In the genomic region with DNA sequence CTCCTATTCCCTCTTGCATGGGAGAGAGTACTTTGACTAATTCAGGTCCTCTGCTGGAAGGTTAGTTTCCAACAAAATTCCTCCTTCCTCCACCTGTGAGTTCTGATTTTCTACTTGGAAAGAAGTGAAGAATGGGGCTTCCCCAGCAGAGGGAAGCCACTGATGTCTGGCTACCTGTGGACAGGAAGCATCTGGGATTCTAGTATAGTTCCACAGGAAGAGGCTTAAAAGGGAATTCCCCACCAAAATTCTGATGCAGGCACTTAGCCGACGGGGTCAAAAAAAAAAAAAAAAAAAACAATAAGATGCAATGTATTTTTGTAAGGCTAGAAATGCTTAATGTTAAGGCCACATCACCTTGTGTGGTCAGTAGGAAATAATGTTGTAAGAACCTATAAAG, we compare ENCODE assay signal across 10 cellular contexts. TPM values are rescaled to one million over a fixed set of nuclear protein-coding genes. Genes with fewer than 3 reads are reported as not detected.
DNase-seq lines count a peak whose midpoint lies in the region; ATAC-seq, FAIRE-seq and TF ChIP-seq lines count a peak whose summit lies in the region.
"Had no signal": no experiment of that assay in that cellular context is flagged by ENCODE, and none has a peak within 500 bp of the region (broad histone marks: within the 10 kb centered on the region; RNA-seq: fewer than 3 reads in every experiment).

No MANE protein-coding gene starts in this region.

- H3K4ac ChIP-seq in trophoblast cell (ENCODE audit: low read depth, low read length), result no peak overlapping the region

- no peak overlapping the region for H4K8ac ChIP-seq in trophoblast cell (ENCODE audit: low read depth, low read length)

- H3K79me1 ChIP-seq in trophoblast cell (ENCODE audit: low read length), result peaks cover 44% of the 10 kb centered on the region

- H3K9me2 ChIP-seq in SU-DHL-6 (replicated peaks; ENCODE audit: insufficient read depth, low read length), result no peaks in the 10 kb centered on the region

- H3K4me3 ChIP-seq in CD8-positive, alpha-beta T cell (ENCODE audit: low read depth, low read length), result no peak overlapping the region
- H3K4me3 ChIP-seq in SU-DHL-6 (ENCODE audit: insufficient read depth, low read length, poor library complexity, severe bottlenecking) (no peak overlapping the region), esophagus (ENCODE audit: low read depth in 1 of 2, low read length in 2 of 2) (no peak overlapping the region), trophoblast cell (ENCODE audit: low read depth, low read length) (no peak overlapping the region)

- peak overlapping the region; percentile 26 for H3K9ac ChIP-seq in SU-DHL-6 (ENCODE audit: low read length)
- no peak overlapping the region for H3K9ac ChIP-seq in trophoblast cell (ENCODE audit: low read length)

- no peak overlapping the region for H2AK5ac ChIP-seq in trophoblast cell (ENCODE audit: low read length)

- no peak overlapping the region for H3K18ac ChIP-seq in trophoblast cell (ENCODE audit: low read length)

- H4K20me1 ChIP-seq in SU-DHL-6 (ENCODE audit: low read depth, low read length), result no peaks in the 10 kb centered on the region

- no peak overlapping the region for H3K4me3 Mint-ChIP-seq in CD8-positive, alpha-beta T cell

- POLR2A ChIA-PET in CD8-positive, alpha-beta T cell (lab: Charles Lee), result no interaction called here

- no peaks in the 10 kb centered on the region for H3K4me1 ChIP-seq in CD8-positive, alpha-beta T cell (ENCODE audit: insufficient read depth, low read length)
- H3K4me1 ChIP-seq in esophagus (ENCODE audit: control insufficient read depth in 2 of 2, insufficient read depth in 2 of 2, low read length in 1 of 2), result peaks cover 0 to 2% of the 10 kb centered on the region in 2 donors
- peaks cover 25 to 42% of the 10 kb centered on the region in 2 experiments for H3K4me1 ChIP-seq in trophoblast cell (ENCODE audit: control insufficient read depth in 1 of 2, insufficient read depth in 2 of 2, low read length in 2 of 2)

- H3K9me3 Mint-ChIP-seq in CD8-positive, alpha-beta T cell, result no peaks in the 10 kb centered on the region

- H3K4me1 Mint-ChIP-seq in CD8-positive, alpha-beta T cell (ENCODE audit: low read depth), result peaks cover 16% of the 10 kb centered on the region

- no peak for TF ChIP-seq CTCF in CD8-positive, alpha-beta T cell (IDR thresholded peaks at IDR 0.05)
- TF ChIP-seq CTCF in SU-DHL-6 (IDR thresholded peaks at IDR 0.05; ENCODE audit: insufficient read depth, low read length, poor library complexity, severe bottlenecking), result no peak

- peak overlapping the region; percentile 26 for H3K4me2 ChIP-seq in SU-DHL-6 (ENCODE audit: low read depth, low read length, poor library complexity, severe bottlenecking)
- H3K4me2 ChIP-seq in trophoblast cell (ENCODE audit: low read length), result no peak overlapping the region

- FAIRE-seq in GM19239 (lab: Jason Lieb, UNC), result no peak

- no peak overlapping the region for H3K14ac ChIP-seq in trophoblast cell (ENCODE audit: low read length)

- no peak overlapping the region for H4K12ac ChIP-seq in trophoblast cell (ENCODE audit: low read depth, low read length)

- peaks cover 60% of the 10 kb centered on the region for H3K36me3 Mint-ChIP-seq in CD8-positive, alpha-beta T cell

- H2AFZ ChIP-seq in SU-DHL-6 (ENCODE audit: low read depth, low read length, severe bottlenecking) (no peak overlapping the region), trophoblast cell (ENCODE audit: insufficient read depth, low read length, poor library complexity) (no peak overlapping the region)

- H3K9me3 ChIP-seq in CD8-positive, alpha-beta T cell (ENCODE audit: low read length), result no peaks in the 10 kb centered on the region
- H3K9me3 ChIP-seq in SU-DHL-6 (ENCODE audit: insufficient read depth, low read length) (no peaks in the 10 kb centered on the region), esophagus (ENCODE audit: control insufficient read depth in 2 of 2, insufficient read depth in 1 of 2, low read depth in 1 of 2, low read length in 1 of 2) (no peaks in the 10 kb centered on the region), trophoblast cell (ENCODE audit: insufficient read depth, low read depth, low read length) (no peaks in the 10 kb centered on the region)

- ATAC-seq in CD8-positive, alpha-beta T cell, result no peak

- no peak overlapping the region for H2BK120ac ChIP-seq in trophoblast cell (ENCODE audit: insufficient read depth, low read length, poor library complexity)

- peaks cover 54% of the 10 kb centered on the region for H3F3A ChIP-seq in SU-DHL-6 (ENCODE audit: insufficient read depth)

- H3K27ac ChIP-seq in CD8-positive, alpha-beta T cell (ENCODE audit: low read depth, low read length), result no peak overlapping the region
- H3K27ac ChIP-seq in SU-DHL-6 (ENCODE audit: low read depth, low read length), result peak overlapping the region; percentile 99
- H3K27ac ChIP-seq in esophagus (ENCODE audit: low read depth in 2 of 2, low read length in 1 of 2), result peak overlapping the region; percentile 63 to 82
- H3K27ac ChIP-seq in trophoblast cell (ENCODE audit: low read depth, low read length), result peak overlapping the region; percentile 94

- no peak overlapping the region for H4K91ac ChIP-seq in trophoblast cell (ENCODE audit: low read depth, low read length)

- H2BK12ac ChIP-seq in trophoblast cell (ENCODE audit: low read length), result no peak overlapping the region

- CTCF ChIA-PET in CD8-positive, alpha-beta T cell (lab: Charles Lee), result interaction anchor here (0.6 to 8.5 kb wide), 7 partner anchors 8 to 299 kb away, joined by 3 to 104 read pairs (median 7); a partner anchor contains a TSS

- peaks cover 41% of the 10 kb centered on the region for H3K79me2 ChIP-seq in SU-DHL-6 (ENCODE audit: insufficient read depth, low read length)
- peaks cover 6% of the 10 kb centered on the region for H3K79me2 ChIP-seq in trophoblast cell (ENCODE audit: control insufficient read depth, insufficient read depth, low read length, poor library complexity)

- intact Hi-C loops in CD8-positive, alpha-beta T cell (cut with DNase I, micrococcal nuclease), result loop anchor here in 1 of 2 experiments (5.0 kb wide), 1 partner anchor 35 kb away; no protein-coding TSS in a partner anchor

- no peak overlapping the region for H3K23ac ChIP-seq in trophoblast cell (ENCODE audit: low read length)

- H2BK5ac ChIP-seq in trophoblast cell (ENCODE audit: low read depth, low read length, poor library complexity), result peak overlapping the region; percentile 51

- no peaks in the 10 kb centered on the region for H3K27me3 Mint-ChIP-seq in CD8-positive, alpha-beta T cell (ENCODE audit: low read depth)

- no peak for DNase-seq in CD8-positive, alpha-beta T cell
- DNase-seq in trophoblast cell, result no peak
- no peak for DNase-seq in anterior cingulate cortex (lab: John Stamatoyannopoulos, UW)
- no peak for DNase-seq in activated CD8-positive, alpha-beta memory T cell treated with anti-CD3 and anti-CD28 coated beads, Interleukin-2, amount 50 U/mL, for 48 hours
- DNase-seq in GM19239 (ENCODE audit: insufficient read length, low spot score), result no peak
- DNase-seq in NOMO-1 (lab: John Stamatoyannopoulos, UW; ENCODE audit: unreplicated experiment in 2 of 2), result no peak
- DNase-seq: activated T-cell treated with anti-CD3 and anti-CD28 coated beads, Interleukin-2, amount 50 U/mL, for 1 hour; NCI-H1930 had no signal

- H3K27ac Mint-ChIP-seq in CD8-positive, alpha-beta T cell, result peak overlapping the region; percentile 52

- peaks cover 51% of the 10 kb centered on the region for H3K36me3 ChIP-seq in CD8-positive, alpha-beta T cell (ENCODE audit: insufficient read depth, low read length)
- H3K36me3 ChIP-seq in SU-DHL-6 (ENCODE audit: low read length) (peaks cover 36% of the 10 kb centered on the region), esophagus (ENCODE audit: control insufficient read depth in 2 of 2, insufficient read depth in 2 of 2, low read length in 1 of 2) (peaks cover 6 to 20% of the 10 kb centered on the region in 2 donors), trophoblast cell (ENCODE audit: control insufficient read depth in 1 of 2, insufficient read depth in 2 of 2, low read length in 2 of 2) (peaks cover 19 to 29% of the 10 kb centered on the region in 2 experiments)

- no peaks in the 10 kb centered on the region for H3K27me3 ChIP-seq in CD8-positive, alpha-beta T cell (ENCODE audit: insufficient read depth, low read length)
- H3K27me3 ChIP-seq in SU-DHL-6 (ENCODE audit: low read length) (no peaks in the 10 kb centered on the region), esophagus (ENCODE audit: control insufficient read depth in 1 of 2, insufficient read depth in 2 of 2, low read length in 2 of 2) (no peaks in the 10 kb centered on the region), trophoblast cell (ENCODE audit: insufficient read depth, low read length) (no peaks in the 10 kb centered on the region)

- 50 to 63% methylated on average over 2 of the region's 2 CpGs for WGBS in esophagus, 2 donors
- no CpG with 5 or more reads among the region's 2 CpGs for WGBS in trophoblast cell (ENCODE audit: extremely low coverage, insufficient coverage, insufficient read length)

RNA-seq across cellular contexts. Expression of a gene that starts 33.4 kb away (rescaled TPM):
- not detected for total RNA-seq in CD8-positive, alpha-beta T cell
- polyA plus RNA-seq in esophagus, result under 1 TPM; 0.05 to 0.43 TPM
- 0.85 and 0.88 TPM in 2 replicates for polyA plus RNA-seq in trophoblast cell (2013)

RNA-seq across cellular contexts. Expression of a gene that starts 37.5 kb away (rescaled TPM):
- not detected for total RNA-seq in CD8-positive, alpha-beta T cell
- polyA plus RNA-seq in esophagus, result under 1 TPM; 0.05 to 0.45 TPM
- 2.5 and 3.3 TPM in 2 replicates for polyA plus RNA-seq in trophoblast cell (2013)

RNA-seq across cellular contexts. Expression of a gene that starts 46.5 kb away (rescaled TPM):
- not detected for total RNA-seq in CD8-positive, alpha-beta T cell
- 10 to 100 TPM; 25.8 to 32.1 TPM for polyA plus RNA-seq in esophagus
- 129 and 131 TPM in 2 replicates for polyA plus RNA-seq in trophoblast cell (2013)
